Comparison of ENCODE assay signal across 9 cellular contexts in genomic region chr10:93797825-93798224, GRCh38. TPM values are rescaled to one million over a fixed set of nuclear protein-coding genes. Genes with fewer than 3 reads are reported as not detected.
"Had no signal": no experiment of that assay in that cellular context is flagged by ENCODE, and none has a peak within 500 bp of the region (broad histone marks: within the 10 kb centered on the region; RNA-seq: fewer than 3 reads in every experiment).

No MANE protein-coding gene starts in this region.

- H3K4me3 ChIP-seq: GM23248, HAP-1, K562 had no signal

- H3K9me3 ChIP-seq: HAP-1 had no signal

- DNase-seq: GM23248, GOT3, H7, HFFc6, IMR-90, KG1 had no signal

- H3K4me1 ChIP-seq: HAP-1 had no signal

- H3K36me3 ChIP-seq: HAP-1 had no signal

- H3K27ac ChIP-seq: GM23248 had no signal

- FAIRE-seq: HTR-8/SVneo, K562 had no signal

RNA-seq across cellular contexts. Expression of gene LGI1, which starts 40.1 kb away (rescaled TPM):
- polyA plus RNA-seq: GM23248, IMR-90, K562 had no signal
